In genomic region chr13:99374169-99374991, GRCh38 we compare ENCODE assay signal across 11 cellular contexts.
DNase-seq lines count a peak whose midpoint lies in the region; ATAC-seq and TF ChIP-seq lines count a peak whose summit lies in the region.
"Had no signal": no experiment of that assay in that cellular context is flagged by ENCODE, and none has a peak within 500 bp of the region (broad histone marks: within the 10 kb centered on the region; RNA-seq: fewer than 3 reads in every experiment).

No MANE protein-coding gene starts in this region.

- TF ChIP-seq CTCF in H9 (conservative IDR thresholded peaks at IDR 0.05) = no peak
- no peak for TF ChIP-seq CTCF in MCF 10A (IDR thresholded peaks at IDR 0.05; ENCODE audit: unreplicated experiment)

- no peaks in the 10 kb centered on the region for H4K20me1 ChIP-seq in H9 (ENCODE audit: control insufficient read depth, insufficient read depth, insufficient read length)

- no peak overlapping the region for H3K23ac ChIP-seq in H9 (ENCODE audit: insufficient read length, low read depth, low read length)

- no peak overlapping the region for H3K14ac ChIP-seq in H9 (ENCODE audit: insufficient read depth, low read length)

- no peak overlapping the region for H4K91ac ChIP-seq in H9 (ENCODE audit: insufficient read length, low read depth, low read length)

- no peak overlapping the region for H4K5ac ChIP-seq in H9 (ENCODE audit: insufficient read length, low read depth, low read length)

- H3K79me1 ChIP-seq in H9 (ENCODE audit: insufficient read depth, low read depth, low read length, poor library complexity, severe bottlenecking) = no peaks in the 10 kb centered on the region

- ATAC-seq in GM18517 (IDR thresholded peaks at IDR 0.05; ENCODE audit: unreplicated experiment) (peak; percentile 24), GM21526 (IDR thresholded peaks at IDR 0.05; ENCODE audit: low FRiP score, unreplicated experiment) (peak; percentile 34), HG03378 (IDR thresholded peaks at IDR 0.05; ENCODE audit: unreplicated experiment) (peak; percentile 36)

- H3T11ph ChIP-seq in H9 (ENCODE audit: low read length) = no peak overlapping the region

- H2AK5ac ChIP-seq in H9 (ENCODE audit: insufficient read length, low read length) = no peak overlapping the region

- no peak overlapping the region for H2BK15ac ChIP-seq in H9 (ENCODE audit: low read depth, low read length)

- POLR2A ChIA-PET in MCF 10A (lab: Yijun Ruan, JAX) = no interaction called here

- H3K27ac ChIP-seq in H9 (ENCODE audit: insufficient read length, low read depth, low read length) = no peak overlapping the region

- H3K79me2 ChIP-seq in H9 (ENCODE audit: insufficient read depth, low read length) = no peaks in the 10 kb centered on the region

- no peak overlapping the region for H2BK5ac ChIP-seq in H9 (ENCODE audit: insufficient read length, low read length)

- DNase-seq in islet precursor cell (peak; percentile 37), H9 (no peak), MV-4-11 (lab: John Stamatoyannopoulos, UW) (no peak), MCF 10A (ENCODE audit: unreplicated experiment) (no peak)
- DNase-seq in activated CD4-positive, alpha-beta T cell treated with anti-CD3 and anti-CD28 coated beads, Interleukin-2, amount 50 U/mL, for 4 hours = no peak
- DNase-seq: DND-41, NCI-H2171, retina had no signal

- H3K23me2 ChIP-seq in H9 (ENCODE audit: insufficient read length, low read depth, low read length, poor library complexity, severe bottlenecking) = no peaks in the 10 kb centered on the region

- H2BK20ac ChIP-seq in H9 (ENCODE audit: low read depth, low read length, poor library complexity, severe bottlenecking) = no peak overlapping the region

- H3K9me3 ChIP-seq in H9 (ENCODE audit: control insufficient read depth, low read depth, low read length) = no peaks in the 10 kb centered on the region

- H3K4me2 ChIP-seq in H9 (ENCODE audit: insufficient read depth, insufficient read length, low read length) = no peak overlapping the region

- H2BK12ac ChIP-seq in H9 (ENCODE audit: insufficient read length, low read depth, low read length) = no peak overlapping the region

- peaks cover 9% of the 10 kb centered on the region; the same call in 1 of the 2 replicates for H3K4me1 ChIP-seq in H9 (ENCODE audit: insufficient read depth, low read length)

- H3K27me3 ChIP-seq in H9 (ENCODE audit: insufficient read depth, low read length) = no peaks in the 10 kb centered on the region

- H3K18ac ChIP-seq in H9 (ENCODE audit: insufficient read length, low read depth, low read length) = no peak overlapping the region

- H3K4me3 Mint-ChIP-seq in H9 (no peak overlapping the region), MCF 10A (ENCODE audit: unreplicated experiment) (no peak overlapping the region)

- H2AFZ ChIP-seq in H9 (ENCODE audit: low read length) = no peak overlapping the region

- H3K9me3 Mint-ChIP-seq in H9 (no peaks in the 10 kb centered on the region), MCF 10A (ENCODE audit: unreplicated experiment) (no peaks in the 10 kb centered on the region)

- CTCF ChIA-PET in MCF 10A (lab: Yijun Ruan, JAX) = no interaction called here

- no peak overlapping the region for H3K4ac ChIP-seq in H9 (ENCODE audit: low read depth, low read length)

- H2BK120ac ChIP-seq in H9 (ENCODE audit: low read depth, low read length, poor library complexity, severe bottlenecking) = no peak overlapping the region

- no peak overlapping the region for H4K8ac ChIP-seq in H9 (replicated peaks; ENCODE audit: insufficient read length, low read depth, low read length)

- no TSS peak for BruUV-seq in MCF 10A (replicated peaks; lab: Mats Ljungman, UMichigan)

- H3K27ac Mint-ChIP-seq in H9 (no peak overlapping the region), MCF 10A (ENCODE audit: low read depth, unreplicated experiment) (no peak overlapping the region)

- H3K36me3 Mint-ChIP-seq in H9 (ENCODE audit: insufficient read depth in 1 of 3, low read depth in 3 of 3) = peaks cover 9 to 28% (median 19%) of the 10 kb centered on the region in 3 experiments
- peaks cover 36% of the 10 kb centered on the region for H3K36me3 Mint-ChIP-seq in MCF 10A (ENCODE audit: insufficient read depth, unreplicated experiment)

- no peak overlapping the region for H3K56ac ChIP-seq in H9 (ENCODE audit: insufficient read length, low read depth, low read length)

- H3K27me3 Mint-ChIP-seq in H9 (ENCODE audit: low read depth) = no peaks in the 10 kb centered on the region; the same call in 1 of the 2 replicates
- no peaks in the 10 kb centered on the region for H3K27me3 Mint-ChIP-seq in MCF 10A (ENCODE audit: insufficient read depth, unreplicated experiment)

- intact Hi-C loops in MCF 10A (cut with micrococcal nuclease) = no loop called here

- no peak overlapping the region for H3K9ac ChIP-seq in H9 (ENCODE audit: extremely low read depth, insufficient read length, low read length)

- WGBS in H9 (ENCODE audit: extremely low coverage, insufficient read length, low lambda C conversion rate) = no CpG with 5 or more reads among the region's 10 CpGs

- H3K4me1 Mint-ChIP-seq in H9 (peaks cover 10 to 15% of the 10 kb centered on the region in 2 experiments), MCF 10A (ENCODE audit: insufficient read depth, unreplicated experiment) (no peaks in the 10 kb centered on the region)
